23 cellular contexts compared by ENCODE assay signal in the genomic region with DNA sequence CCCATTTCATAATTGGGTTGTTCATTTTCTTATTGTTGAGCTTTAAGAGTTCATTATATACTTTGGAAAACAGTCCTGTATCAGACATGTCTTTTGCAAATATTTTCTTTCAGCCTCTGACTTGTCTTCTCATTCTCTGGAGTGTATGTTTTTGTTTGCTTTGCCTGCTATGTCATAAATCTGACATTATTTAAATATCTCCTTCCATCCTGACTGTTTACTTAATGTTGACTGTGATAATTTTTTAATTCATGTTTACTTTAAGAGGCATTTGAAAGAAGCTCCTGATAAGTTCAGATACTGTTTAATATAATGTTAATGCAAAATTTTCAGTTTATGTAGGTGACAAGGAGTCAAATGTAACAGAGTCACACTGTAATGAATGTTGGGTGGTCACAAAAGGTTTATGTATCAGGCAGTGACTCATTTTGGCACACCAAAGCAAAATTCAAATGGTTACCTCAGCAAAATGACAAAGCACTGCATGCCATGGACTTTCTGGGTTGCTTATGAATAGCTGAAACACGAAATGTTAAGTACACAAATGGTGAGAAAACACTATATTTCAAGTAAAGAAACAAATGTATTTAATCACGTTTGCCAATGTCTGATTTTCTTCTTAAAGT.
A peak's percentile ranks its signal among the peaks of the same experiment; 100 is the strongest.
DNase-seq lines count a peak whose midpoint lies in the region; ATAC-seq and TF ChIP-seq lines count a peak whose summit lies in the region.
"Had no signal": no experiment of that assay in that cellular context is flagged by ENCODE, and none has a peak within 500 bp of the region (broad histone marks: within the 10 kb centered on the region; RNA-seq: fewer than 3 reads in every experiment).

No MANE protein-coding gene starts in this region.

- H3K36me3 Mint-ChIP-seq in activated T-helper 1 cell treated with anti-CD3 and anti-CD28 coated beads, Interleukin-12 subunit alpha, Interleukin-12 subunit beta, Interleukin-2, Interleukin-4 antibody, amounts not matched to agents 30 ng/mL and 10 ng/mL and 1 ng/mL, durations not matched to agents 14 hours and 24 hours and 36 hours (ENCODE audit: low read depth) = no peaks in the 10 kb centered on the region

- CTCF ChIA-PET in PC-3 (lab: Charles Lee) = interaction anchor here (0.8 kb wide), 1 partner anchor 343 kb away, joined by 6 read pairs; no protein-coding TSS in a partner anchor

- H3K9ac ChIP-seq in PC-3 (ENCODE audit: low read length) = peak overlapping the region; percentile 28

- H3K4me3 ChIP-seq in PC-3 (ENCODE audit: low read length) (no peak overlapping the region), sigmoid colon (no peak overlapping the region)
- H3K4me3 ChIP-seq: cardiac muscle cell, heart right ventricle had no signal

- no peaks in the 10 kb centered on the region for H3F3A ChIP-seq in PC-3 (ENCODE audit: low read length, unreplicated experiment)

- peaks cover 9% of the 10 kb centered on the region for H3K27me3 Mint-ChIP-seq in activated T-helper 1 cell treated with anti-CD3 and anti-CD28 coated beads, Interleukin-12 subunit alpha, Interleukin-12 subunit beta, Interleukin-2, Interleukin-4 antibody, amounts not matched to agents 30 ng/mL and 10 ng/mL and 1 ng/mL, durations not matched to agents 14 hours and 24 hours and 36 hours (ENCODE audit: insufficient read depth)

- WGBS in sigmoid colon, 2 donors = 56 to 61% methylated on average over 2 of the region's 2 CpGs

- no peaks in the 10 kb centered on the region for H3K9me2 ChIP-seq in PC-3 (replicated peaks; ENCODE audit: low read length)

- TF ChIP-seq POLR2A in sigmoid colon (IDR thresholded peaks at IDR 0.05) = no peak

- H3K27ac ChIP-seq in PC-3 (ENCODE audit: low read length) (peak overlapping the region; percentile 71), sigmoid colon (no peak overlapping the region)
- H3K27ac ChIP-seq: cardiac muscle cell, heart right ventricle had no signal

- POLR2A ChIA-PET in PC-3 (lab: Charles Lee; ENCODE audit: unreplicated experiment) = interaction anchor here (0.5 kb wide), 1 partner anchor 10 kb away, joined by 6 read pairs; no protein-coding TSS in a partner anchor

- no peak overlapping the region for H3K4me3 Mint-ChIP-seq in activated T-helper 1 cell treated with anti-CD3 and anti-CD28 coated beads, Interleukin-12 subunit alpha, Interleukin-12 subunit beta, Interleukin-2, Interleukin-4 antibody, amounts not matched to agents 30 ng/mL and 10 ng/mL and 1 ng/mL, durations not matched to agents 14 hours and 24 hours and 36 hours
- H3K4me3 Mint-ChIP-seq: effector memory CD8-positive, alpha-beta T cell; IgD-negative memory B cell had no signal

- intact Hi-C loops in PC-3 (cut with micrococcal nuclease) = loop anchor here (1.0 kb wide), 2 partner anchors 18 to 33 kb away; no protein-coding TSS in a partner anchor
- intact Hi-C loops in sigmoid colon (cut with DNase I) = no loop called here
- intact Hi-C loops in activated T-helper 1 cell treated with anti-CD3 and anti-CD28 coated beads, Interleukin-12 subunit alpha, Interleukin-12 subunit beta, Interleukin-2, Interleukin-4 antibody, amounts not matched to agents 30 ng/mL and 10 ng/mL and 1 ng/mL, durations not matched to agents 14 hours and 24 hours and 36 hours (cut with micrococcal nuclease) = no loop called here

- no peaks in the 10 kb centered on the region for H3K4me1 Mint-ChIP-seq in activated T-helper 1 cell treated with anti-CD3 and anti-CD28 coated beads, Interleukin-12 subunit alpha, Interleukin-12 subunit beta, Interleukin-2, Interleukin-4 antibody, amounts not matched to agents 30 ng/mL and 10 ng/mL and 1 ng/mL, durations not matched to agents 14 hours and 24 hours and 36 hours (ENCODE audit: low read depth)

- H3K4me2 ChIP-seq in PC-3 (ENCODE audit: low read length) = peak overlapping the region; percentile 31

- TF ChIP-seq CTCF in PC-3 (conservative IDR thresholded peaks at IDR 0.05; ENCODE audit: low read depth, low read length) = no peak
- TF ChIP-seq CTCF in sigmoid colon (IDR thresholded peaks at IDR 0.05) = no peak

- no peak for TF ChIP-seq EP300 in sigmoid colon (IDR thresholded peaks at IDR 0.05)

- no peak overlapping the region for H2AFZ ChIP-seq in PC-3 (ENCODE audit: low read length)

- H3K79me2 ChIP-seq in PC-3 (ENCODE audit: low read length) = no peaks in the 10 kb centered on the region

- H3K9me3 Mint-ChIP-seq in activated T-helper 1 cell treated with anti-CD3 and anti-CD28 coated beads, Interleukin-12 subunit alpha, Interleukin-12 subunit beta, Interleukin-2, Interleukin-4 antibody, amounts not matched to agents 30 ng/mL and 10 ng/mL and 1 ng/mL, durations not matched to agents 14 hours and 24 hours and 36 hours = no peaks in the 10 kb centered on the region
- H3K9me3 Mint-ChIP-seq: effector memory CD8-positive, alpha-beta T cell had no signal

- DNase-seq in Daoy (ENCODE audit: low read depth) = peak; percentile 29
- peak; percentile 92 for DNase-seq in PC-3
- DNase-seq in dedifferentiated amniotic fluid mesenchymal stem cell (ENCODE audit: extremely low spot score) = peak; percentile 48
- DNase-seq in myocyte (ENCODE audit: low read depth) = peak; percentile 25
- no peak for DNase-seq in cerebellum (ENCODE audit: low spot score)
- DNase-seq in sigmoid colon = no peak
- DNase-seq in activated T-helper 1 cell treated with anti-CD3 and anti-CD28 coated beads, Interleukin-12 subunit alpha, Interleukin-12 subunit beta, Interleukin-2, Interleukin-4 antibody, amounts not matched to agents 30 ng/mL and 10 ng/mL and 1 ng/mL, durations not matched to agents 14 hours and 24 hours and 36 hours (ENCODE audit: low spot score) = no peak
- DNase-seq: activated CD4-positive, alpha-beta T cell treated with anti-CD3 and anti-CD28 coated beads for 4 hours; activated CD8-positive, alpha-beta memory T cell treated with anti-CD3 and anti-CD28 coated beads, Interleukin-2, amount 50 U/mL, for 48 hours; activated naive CD4-positive, alpha-beta T cell treated with anti-CD3 and anti-CD28 coated beads, Interleukin-2, amount 50 U/mL, for 16 hours; Caco-2; effector memory CD8-positive, alpha-beta T cell; heart right ventricle; kidney; midbrain; NCI-H1048; small intestine; stimulated activated naive CD8-positive, alpha-beta T cell treated with anti-CD3 and anti-CD28 coated beads, Interleukin-15, Interleukin-2, amounts not matched to agents 100 U/mL and 50 U/mL, for 24 hours; T1000 had no signal

- no peaks in the 10 kb centered on the region for H4K20me1 ChIP-seq in PC-3 (ENCODE audit: low read length)

- no TSS peak for BruUV-seq in PC-3 (replicated peaks; lab: Mats Ljungman, UMichigan)

- ATAC-seq in PC-3 (peak; percentile 92), HG03460 (IDR thresholded peaks at IDR 0.05; ENCODE audit: unreplicated experiment) (no peak)
- ATAC-seq: effector memory CD8-positive, alpha-beta T cell; heart right ventricle; Right ventricle myocardium inferior; stimulated activated naive CD8-positive, alpha-beta T cell treated with anti-CD3 and anti-CD28 coated beads, Interleukin-15, Interleukin-2, amounts not matched to agents 100 U/mL and 50 U/mL, for 24 hours had no signal

- no peak overlapping the region for H3K27ac Mint-ChIP-seq in activated T-helper 1 cell treated with anti-CD3 and anti-CD28 coated beads, Interleukin-12 subunit alpha, Interleukin-12 subunit beta, Interleukin-2, Interleukin-4 antibody, amounts not matched to agents 30 ng/mL and 10 ng/mL and 1 ng/mL, durations not matched to agents 14 hours and 24 hours and 36 hours
- H3K27ac Mint-ChIP-seq: effector memory CD8-positive, alpha-beta T cell; IgD-negative memory B cell had no signal

- no peaks in the 10 kb centered on the region for H3K36me3 ChIP-seq in PC-3 (ENCODE audit: low read depth, low read length)
- no peaks in the 10 kb centered on the region for H3K36me3 ChIP-seq in sigmoid colon
- H3K36me3 ChIP-seq: cardiac muscle cell, heart right ventricle had no signal

- peaks cover 24% of the 10 kb centered on the region for H3K4me1 ChIP-seq in PC-3 (ENCODE audit: insufficient read depth, low read length)
- no peaks in the 10 kb centered on the region for H3K4me1 ChIP-seq in sigmoid colon
- H3K4me1 ChIP-seq: heart right ventricle had no signal

- H3K27me3 ChIP-seq in PC-3 (ENCODE audit: low read length) = no peaks in the 10 kb centered on the region
- no peaks in the 10 kb centered on the region for H3K27me3 ChIP-seq in sigmoid colon
- H3K27me3 ChIP-seq: cardiac muscle cell had no signal

- no peaks in the 10 kb centered on the region for H3K9me3 ChIP-seq in PC-3 (ENCODE audit: low read length)
- H3K9me3 ChIP-seq in sigmoid colon = no peaks in the 10 kb centered on the region
- H3K9me3 ChIP-seq: Caco-2, heart right ventricle had no signal

Comparison
In these comparisons a context has a peak if more than half of its experiments do, and no peak if none do; other contexts are left out.
1. DNase-seq: peak in Daoy (single experiment), PC-3 (single experiment), dedifferentiated amniotic fluid mesenchymal stem cell (single experiment) and myocyte (single experiment); none in cerebellum (single experiment), sigmoid colon (single experiment) and activated T-helper 1 cell treated with anti-CD3 and anti-CD28 coated beads, Interleukin-12 subunit alpha, Interleukin-12 subunit beta, Interleukin-2, Interleukin-4 antibody, amounts not matched to agents 30 ng/mL and 10 ng/mL and 1 ng/mL, durations not matched to agents 14 hours and 24 hours and 36 hours (single experiment).